11 cellular contexts compared by ENCODE assay signal in the genomic region with DNA sequence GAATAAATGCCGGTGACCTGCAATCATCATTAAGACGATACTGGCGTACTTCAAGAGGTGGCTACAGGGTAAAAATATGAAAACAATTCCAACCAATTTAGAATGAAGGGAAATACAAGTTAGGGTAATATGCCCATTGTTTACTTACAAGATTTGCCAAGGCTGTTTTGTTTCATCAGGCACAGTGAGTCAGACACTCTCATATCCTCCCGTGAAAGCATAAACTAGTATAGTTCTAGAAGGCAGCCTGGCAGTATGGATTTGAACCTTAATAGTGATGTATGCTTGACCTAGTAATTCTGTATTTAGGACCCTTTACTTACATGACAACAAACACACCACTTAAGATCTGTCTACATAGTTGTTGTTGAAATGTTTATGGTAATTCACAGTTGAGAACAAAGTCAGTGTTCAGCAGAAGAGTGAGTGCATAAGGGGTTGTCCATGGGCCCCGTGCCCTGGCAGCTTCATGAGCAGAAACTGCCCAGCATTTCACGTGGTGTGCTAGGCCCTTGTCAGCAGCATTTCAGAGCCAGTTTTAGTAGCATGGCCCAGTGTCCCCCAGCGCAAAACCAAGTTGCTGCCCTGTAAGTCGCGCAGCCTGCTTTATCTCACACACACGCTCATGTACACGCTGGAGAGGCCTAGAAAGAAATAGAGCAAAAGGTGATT.
DNase-seq lines count a peak whose midpoint lies in the region; ATAC-seq and TF ChIP-seq lines count a peak whose summit lies in the region.
"Had no signal": no experiment of that assay in that cellular context is flagged by ENCODE, and none has a peak within 500 bp of the region (broad histone marks: within the 10 kb centered on the region; RNA-seq: fewer than 3 reads in every experiment).

No MANE protein-coding gene starts in this region.

- no peak overlapping the region for H3K4me3 ChIP-seq in AG10803 (ENCODE audit: low read length)
- no peak overlapping the region for H3K4me3 ChIP-seq in fibroblast of mammary gland (ENCODE audit: control insufficient read depth, low read depth, low read length)
- H3K4me3 ChIP-seq: uterus had no signal

- DNase-seq in AG10803 (ENCODE audit: low read depth) = peak; percentile 25
- DNase-seq in WTC11 (ENCODE audit: low spot score) = no peak
- DNase-seq in fibroblast of mammary gland (ENCODE audit: low read depth) = peak; percentile 50
- DNase-seq in midbrain (lab: John Stamatoyannopoulos, UW) = peak; percentile 83
- DNase-seq in D341Med (ENCODE audit: low spot score) = no peak
- DNase-seq in SKM-1 treated with dmso at 0.1 percent for 144 hours (lab: John Stamatoyannopoulos, UW; ENCODE audit: unreplicated experiment) = no peak
- DNase-seq: cortex of kidney, small intestine, uterus had no signal

- H3K9me3 Mint-ChIP-seq in WTC11 = no peaks in the 10 kb centered on the region

- TF ChIP-seq CTCF in AG10803 (conservative IDR thresholded peaks at IDR 0.05; ENCODE audit: low read length) (no peak), WTC11 (IDR thresholded peaks at IDR 0.05) (no peak), fibroblast of mammary gland (conservative IDR thresholded peaks at IDR 0.05; ENCODE audit: control insufficient read depth, insufficient read depth, low read depth, low read length) (no peak)

- ATAC-seq in WTC11 = no peak
- no peak for ATAC-seq in HG03280 (IDR thresholded peaks at IDR 0.05; ENCODE audit: unreplicated experiment)
- no peak for ATAC-seq in HG03039 (IDR thresholded peaks at IDR 0.05; ENCODE audit: unreplicated experiment)

- H3K4me1 Mint-ChIP-seq in WTC11 = no peaks in the 10 kb centered on the region

- H3K27me3 Mint-ChIP-seq in WTC11 (ENCODE audit: low read depth) = no peaks in the 10 kb centered on the region

- POLR2A ChIA-PET in WTC11 (lab: Charles Lee) = no interaction called here

- H3K27ac Mint-ChIP-seq in WTC11 = 0 out of 2 replicates have a peak overlapping the region, but pooled peaks have one; percentile 36

- H3K4me3 Mint-ChIP-seq in WTC11 = no peak overlapping the region

- H3K36me3 Mint-ChIP-seq in WTC11 = peaks cover 86% of the 10 kb centered on the region

- CTCF ChIA-PET in WTC11 (lab: Charles Lee) = no interaction called here

TF ChIP-seq in WTC11, 78 proteins besides CTCF, POLR2A, EP300 and RAD21:
- TF ChIP-seq ESRRA (CRISPR knock-in tag; IDR thresholded peaks at IDR 0.05; ENCODE audit: borderline replicate concordance) (no peak), TEAD1 (CRISPR knock-in tag; IDR thresholded peaks at IDR 0.05) (no peak), FOXJ3 (CRISPR knock-in tag; IDR thresholded peaks at IDR 0.05; ENCODE audit: borderline replicate concordance) (no peak), CBFB (CRISPR knock-in tag; IDR thresholded peaks at IDR 0.05; ENCODE audit: low read depth) (no peak), HMGA2 (CRISPR knock-in tag; IDR thresholded peaks at IDR 0.05) (no peak), ZNF317 (CRISPR knock-in tag; IDR thresholded peaks at IDR 0.05; ENCODE audit: borderline replicate concordance, low read depth) (no peak)
- TF ChIP-seq, protein P1, sequence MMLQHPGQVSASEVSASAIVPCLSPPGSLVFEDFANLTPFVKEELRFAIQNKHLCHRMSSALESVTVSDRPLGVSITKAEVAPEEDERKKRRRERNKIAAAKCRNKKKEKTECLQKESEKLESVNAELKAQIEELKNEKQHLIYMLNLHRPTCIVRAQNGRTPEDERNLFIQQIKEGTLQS (CRISPR knock-in tag; conservative IDR thresholded peaks at IDR 0.05) = no peak
- TF ChIP-seq, protein P2, sequence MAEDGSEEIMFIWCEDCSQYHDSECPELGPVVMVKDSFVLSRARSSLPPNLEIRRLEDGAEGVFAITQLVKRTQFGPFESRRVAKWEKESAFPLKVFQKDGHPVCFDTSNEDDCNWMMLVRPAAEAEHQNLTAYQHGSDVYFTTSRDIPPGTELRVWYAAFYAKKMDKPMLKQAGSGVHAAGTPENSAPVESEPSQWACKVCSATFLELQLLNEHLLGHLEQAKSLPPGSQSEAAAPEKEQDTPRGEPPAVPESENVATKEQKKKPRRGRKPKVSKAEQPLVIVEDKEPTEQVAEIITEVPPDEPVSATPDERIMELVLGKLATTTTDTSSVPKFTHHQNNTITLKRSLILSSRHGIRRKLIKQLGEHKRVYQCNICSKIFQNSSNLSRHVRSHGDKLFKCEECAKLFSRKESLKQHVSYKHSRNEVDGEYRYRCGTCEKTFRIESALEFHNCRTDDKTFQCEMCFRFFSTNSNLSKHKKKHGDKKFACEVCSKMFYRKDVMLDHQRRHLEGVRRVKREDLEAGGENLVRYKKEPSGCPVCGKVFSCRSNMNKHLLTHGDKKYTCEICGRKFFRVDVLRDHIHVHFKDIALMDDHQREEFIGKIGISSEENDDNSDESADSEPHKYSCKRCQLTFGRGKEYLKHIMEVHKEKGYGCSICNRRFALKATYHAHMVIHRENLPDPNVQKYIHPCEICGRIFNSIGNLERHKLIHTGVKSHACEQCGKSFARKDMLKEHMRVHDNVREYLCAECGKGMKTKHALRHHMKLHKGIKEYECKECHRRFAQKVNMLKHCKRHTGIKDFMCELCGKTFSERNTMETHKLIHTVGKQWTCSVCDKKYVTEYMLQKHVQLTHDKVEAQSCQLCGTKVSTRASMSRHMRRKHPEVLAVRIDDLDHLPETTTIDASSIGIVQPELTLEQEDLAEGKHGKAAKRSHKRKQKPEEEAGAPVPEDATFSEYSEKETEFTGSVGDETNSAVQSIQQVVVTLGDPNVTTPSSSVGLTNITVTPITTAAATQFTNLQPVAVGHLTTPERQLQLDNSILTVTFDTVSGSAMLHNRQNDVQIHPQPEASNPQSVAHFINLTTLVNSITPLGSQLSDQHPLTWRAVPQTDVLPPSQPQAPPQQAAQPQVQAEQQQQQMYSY (CRISPR knock-in tag; IDR thresholded peaks at IDR 0.05) = no peak
- TF ChIP-seq, protein P3, sequence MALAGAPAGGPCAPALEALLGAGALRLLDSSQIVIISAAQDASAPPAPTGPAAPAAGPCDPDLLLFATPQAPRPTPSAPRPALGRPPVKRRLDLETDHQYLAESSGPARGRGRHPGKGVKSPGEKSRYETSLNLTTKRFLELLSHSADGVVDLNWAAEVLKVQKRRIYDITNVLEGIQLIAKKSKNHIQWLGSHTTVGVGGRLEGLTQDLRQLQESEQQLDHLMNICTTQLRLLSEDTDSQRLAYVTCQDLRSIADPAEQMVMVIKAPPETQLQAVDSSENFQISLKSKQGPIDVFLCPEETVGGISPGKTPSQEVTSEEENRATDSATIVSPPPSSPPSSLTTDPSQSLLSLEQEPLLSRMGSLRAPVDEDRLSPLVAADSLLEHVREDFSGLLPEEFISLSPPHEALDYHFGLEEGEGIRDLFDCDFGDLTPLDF (CRISPR knock-in tag; IDR thresholded peaks at IDR 0.05) = no peak

Comparison
In these comparisons a context has a peak if more than half of its experiments do, and no peak if none do; other contexts are left out.
1. DNase-seq: peak in AG10803 (single experiment), fibroblast of mammary gland (single experiment) and midbrain (single experiment); none in WTC11 (single experiment), D341Med (single experiment) and SKM-1 treated with dmso at 0.1 percent for 144 hours (single experiment).